15 cellular contexts compared by ENCODE assay signal in genomic region chr11:7889985-7890384, GRCh38. TPM values are rescaled to one million over a fixed set of nuclear protein-coding genes. Genes with fewer than 3 reads are reported as not detected.
DNase-seq lines count a peak whose midpoint lies in the region; ATAC-seq and TF ChIP-seq lines count a peak whose summit lies in the region.
"Had no signal": no experiment of that assay in that cellular context is flagged by ENCODE, and none has a peak within 500 bp of the region (broad histone marks: within the 10 kb centered on the region; RNA-seq: fewer than 3 reads in every experiment).

No MANE protein-coding gene starts in this region.

- DNase-seq in GM13976 (ENCODE audit: low spot score) (peak; percentile 24), PC-3 (no peak), osteocyte (ENCODE audit: extremely low spot score, unreplicated experiment) (no peak), NCI-H1436 (lab: John Stamatoyannopoulos, UW) (no peak), NCI-H146 (lab: John Stamatoyannopoulos, UW) (no peak)
- DNase-seq: activated CD8-positive, alpha-beta memory T cell treated with anti-CD3 and anti-CD28 coated beads, Interleukin-2, amount 50 U/mL, for 4 hours; colonic mucosa; COR-L47; esophagus squamous epithelium; MV-4-11; NCI-H345; RPMI8226 had no signal

- H3K27ac Mint-ChIP-seq in osteocyte (ENCODE audit: unreplicated experiment): peak overlapping the region; percentile 65
- H3K27ac Mint-ChIP-seq: memory B cell had no signal

- peak overlapping the region; percentile 56 for H3K4me2 ChIP-seq in PC-3 (ENCODE audit: low read length)

- ATAC-seq in HG02759 (IDR thresholded peaks at IDR 0.05; ENCODE audit: unreplicated experiment) (peak; percentile 38), PC-3 (no peak), GM19328 (IDR thresholded peaks at IDR 0.05; ENCODE audit: unreplicated experiment) (no peak)

- peaks cover 23% of the 10 kb centered on the region for H3K4me1 Mint-ChIP-seq in osteocyte (ENCODE audit: unreplicated experiment)

- no peak overlapping the region for H3K27ac ChIP-seq in PC-3 (ENCODE audit: low read length)
- H3K27ac ChIP-seq: colonic mucosa, esophagus squamous epithelium had no signal

- TF ChIP-seq CTCF in GM13976 (IDR thresholded peaks at IDR 0.05; ENCODE audit: borderline replicate concordance, control extremely low read depth, extremely low read depth, insufficient read depth, missing control alignments) (no peak), PC-3 (conservative IDR thresholded peaks at IDR 0.05; ENCODE audit: low read depth, low read length) (no peak), osteocyte (IDR thresholded peaks at IDR 0.05) (no peak)

- BruUV-seq in PC-3 (replicated peaks; lab: Mats Ljungman, UMichigan): no TSS peak

- CTCF ChIA-PET in PC-3 (lab: Charles Lee): no interaction called here

- intact Hi-C loops in PC-3 (cut with micrococcal nuclease): no loop called here

- no peak overlapping the region for H3K4me3 Mint-ChIP-seq in osteocyte (ENCODE audit: unreplicated experiment)
- H3K4me3 Mint-ChIP-seq: memory B cell had no signal

- in situ Hi-C loops in GM13976 (cut with MboI; ENCODE audit: low sequenced_read_pairs, unreplicated experiment): loop anchor here (10.0 kb wide), 1 partner anchor 95 kb away; the partner anchor contains the start of gene EIF3F

- H3K79me2 ChIP-seq in PC-3 (ENCODE audit: low read length): no peaks in the 10 kb centered on the region

- peaks cover 21% of the 10 kb centered on the region for H3K4me1 ChIP-seq in PC-3 (ENCODE audit: insufficient read depth, low read length)
- H3K4me1 ChIP-seq: colonic mucosa, esophagus squamous epithelium had no signal

- POLR2A ChIA-PET in PC-3 (lab: Charles Lee; ENCODE audit: unreplicated experiment): no interaction called here

- peaks cover under 1% of the 10 kb centered on the region for H3K9me3 Mint-ChIP-seq in osteocyte (ENCODE audit: unreplicated experiment)
- H3K9me3 Mint-ChIP-seq: memory B cell had no signal

- H3K36me3 Mint-ChIP-seq in osteocyte (ENCODE audit: unreplicated experiment): no peaks in the 10 kb centered on the region
- H3K36me3 Mint-ChIP-seq: memory B cell had no signal

- no peak overlapping the region for H3K9ac ChIP-seq in PC-3 (ENCODE audit: low read length)

- H3K27me3 ChIP-seq in PC-3 (ENCODE audit: low read length): no peaks in the 10 kb centered on the region
- H3K27me3 ChIP-seq: colonic mucosa, esophagus squamous epithelium had no signal

- peak overlapping the region; percentile 64 for H2AFZ ChIP-seq in PC-3 (ENCODE audit: low read length)

- no peaks in the 10 kb centered on the region for H3K36me3 ChIP-seq in PC-3 (ENCODE audit: low read depth, low read length)
- H3K36me3 ChIP-seq: colonic mucosa, esophagus squamous epithelium had no signal

- peaks cover 2% of the 10 kb centered on the region for H3K27me3 Mint-ChIP-seq in osteocyte (ENCODE audit: unreplicated experiment)

- H3K9me2 ChIP-seq in PC-3 (replicated peaks; ENCODE audit: low read length): no peaks in the 10 kb centered on the region

- no peaks in the 10 kb centered on the region for H3F3A ChIP-seq in PC-3 (ENCODE audit: low read length, unreplicated experiment)

- no peaks in the 10 kb centered on the region for H3K9me3 ChIP-seq in PC-3 (ENCODE audit: low read length)
- H3K9me3 ChIP-seq: colonic mucosa, esophagus squamous epithelium had no signal

- H3K4me3 ChIP-seq in PC-3 (ENCODE audit: low read length): no peak overlapping the region
- H3K4me3 ChIP-seq: colonic mucosa, esophagus squamous epithelium had no signal

- no peaks in the 10 kb centered on the region for H4K20me1 ChIP-seq in PC-3 (ENCODE audit: low read length)

RNA-seq across cellular contexts. Expression of gene OR10A6, which starts 41.1 kb away (rescaled TPM):
- total RNA-seq in PC-3 (2014; rRNA removed) (not detected in 2 replicates), osteocyte (not detected in 2 replicates)
- total RNA-seq: colonic mucosa, esophagus squamous epithelium had no signal

RNA-seq across cellular contexts. Expression of gene OR10A3, which starts 51.5 kb away (rescaled TPM):
- total RNA-seq in PC-3 (2014; rRNA removed) (not detected in 2 replicates), osteocyte (not detected in 2 replicates)
- total RNA-seq: colonic mucosa, esophagus squamous epithelium had no signal

RNA-seq across cellular contexts. Expression of gene OR5P3, which starts 59.3 kb away (rescaled TPM):
- total RNA-seq in PC-3 (2014; rRNA removed) (not detected in 2 replicates), osteocyte (not detected in 2 replicates)
- total RNA-seq: colonic mucosa had no signal
